8 cellular contexts compared by ENCODE assay signal in the genomic region with DNA sequence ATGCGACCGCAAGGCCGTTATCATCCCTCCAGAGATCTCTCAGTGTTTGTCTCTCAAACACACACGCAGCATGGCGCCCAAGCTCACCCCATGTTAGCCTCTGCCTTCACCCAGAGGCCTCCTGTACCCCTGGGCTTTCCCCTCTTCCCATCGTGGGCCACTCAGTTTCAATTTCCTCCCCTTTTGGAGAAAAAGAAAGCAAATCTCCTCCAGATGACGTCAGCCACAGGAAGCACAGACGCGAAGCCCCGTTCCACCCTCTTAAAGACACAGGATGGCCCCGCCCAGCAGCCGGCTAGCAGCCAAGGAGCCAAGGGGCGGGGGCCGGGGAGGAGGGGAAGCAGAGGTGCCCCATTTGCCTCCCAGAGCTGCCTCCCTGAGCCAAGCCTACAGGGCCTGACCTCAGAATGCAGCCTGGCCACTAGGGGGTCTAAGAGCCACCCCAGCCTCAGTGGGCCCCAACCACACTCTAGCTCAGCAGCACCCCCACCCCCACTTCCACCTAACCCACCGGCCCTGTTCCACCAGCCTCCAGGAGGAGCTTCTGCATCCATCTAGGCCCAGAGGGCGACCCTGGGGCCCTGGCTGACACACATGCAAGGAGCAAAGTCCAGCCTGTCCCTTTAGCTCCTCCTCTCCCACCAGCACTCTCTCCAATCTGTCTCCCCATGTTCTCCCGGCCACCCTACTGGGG. TPM values are rescaled to one million over a fixed set of nuclear protein-coding genes. Genes with fewer than 3 reads are reported as not detected.
DNase-seq lines count a peak whose midpoint lies in the region; ATAC-seq and TF ChIP-seq lines count a peak whose summit lies in the region.

No MANE protein-coding gene starts in this region.

- 0 out of 2 replicates have a peak, but pooled peaks cover 5% of the 10 kb centered on the region for H3F3A ChIP-seq in MM.1S (ENCODE audit: insufficient read depth, low read length)

- H4K20me1 ChIP-seq in HCT116 (ENCODE audit: insufficient read depth) (no peaks in the 10 kb centered on the region), MM.1S (ENCODE audit: insufficient read depth, low read length) (no peaks in the 10 kb centered on the region)

- WGBS in ovary, 3 donors = 3 to 5% (median 3%) methylated on average over 17 of the region's 17 CpGs
- 6% methylated on average over 16 to 17 of the region's 17 CpGs for WGBS in thyroid gland, 2 donors

- DNase-seq in GM06990 (ENCODE audit: extremely low read depth, insufficient read length) = peak; percentile 92
- DNase-seq in HCT116 (ENCODE audit: low read depth, low spot score) = peak; percentile 77
- DNase-seq in MM.1S = peak; percentile 98
- DNase-seq in SKM-1 (lab: John Stamatoyannopoulos, UW; ENCODE audit: unreplicated experiment) = peak; percentile 93
- peak; percentile 96 for DNase-seq in activated naive CD8-positive, alpha-beta T cell treated with anti-CD3 and anti-CD28 coated beads for 36 hours
- DNase-seq in Right ventricle myocardium superior = peak; percentile 95
- DNase-seq in ovary = peak; percentile 90 to 93 (median 92)
- peak; percentile 93 to 94 for DNase-seq in thyroid gland

- TF ChIP-seq CTCF in GM06990 (IDR thresholded peaks at IDR 0.05; ENCODE audit: insufficient read depth, low read length, poor library complexity, severe bottlenecking) (peak; percentile 61), HCT116 (IDR thresholded peaks at IDR 0.05 in 2 of 3, conservative IDR thresholded peaks at IDR 0.05 in 1 of 3; ENCODE audit: borderline replicate concordance in 1 of 3, insufficient read depth in 1 of 3, low read depth in 2 of 3, low read length in 2 of 3) (peak in 2 of 3 experiments; percentile 32 to 54; a peak in 2 of 6 replicates), MM.1S (IDR thresholded peaks at IDR 0.05; ENCODE audit: low read length) (peak; percentile 47), ovary (IDR thresholded peaks at IDR 0.05) (peak in 2 of 3 donors; percentile 52 to 59), thyroid gland (IDR thresholded peaks at IDR 0.05) (peak in 5 of 6 experiments; percentile 20 to 43 (median 33))

- peak overlapping the region; percentile 98 for H3K27ac Mint-ChIP-seq in activated naive CD8-positive, alpha-beta T cell treated with anti-CD3 and anti-CD28 coated beads for 36 hours

- BruUV-seq in HCT116 (replicated peaks; lab: Mats Ljungman, UMichigan) = no TSS peak

- peak overlapping the region; percentile 81 for H3K4me3 Mint-ChIP-seq in activated naive CD8-positive, alpha-beta T cell treated with anti-CD3 and anti-CD28 coated beads for 36 hours

- H3K9me3 Mint-ChIP-seq in activated naive CD8-positive, alpha-beta T cell treated with anti-CD3 and anti-CD28 coated beads for 36 hours = no peaks in the 10 kb centered on the region

- H3K36me3 ChIP-seq in GM06990 (ENCODE audit: control insufficient read depth, insufficient read depth, low read length) = peaks cover 19% of the 10 kb centered on the region
- no peaks in the 10 kb centered on the region for H3K36me3 ChIP-seq in HCT116 (ENCODE audit: control insufficient read depth in 1 of 2, insufficient read depth in 2 of 2, low read length in 2 of 2)
- H3K36me3 ChIP-seq in MM.1S (replicated peaks; ENCODE audit: insufficient read depth, low read length) = no peaks in the 10 kb centered on the region
- H3K36me3 ChIP-seq in ovary = no peaks in the 10 kb centered on the region
- peaks cover 11 to 13% of the 10 kb centered on the region in 2 donors for H3K36me3 ChIP-seq in thyroid gland

- peaks cover 39% of the 10 kb centered on the region for H3K79me2 ChIP-seq in HCT116 (ENCODE audit: insufficient read depth, low read length)
- H3K79me2 ChIP-seq in MM.1S (ENCODE audit: low read length) = peaks cover 43% of the 10 kb centered on the region

- CTCF ChIA-PET in HCT116 (lab: Charles Lee) = interaction anchor here (0.6 to 2.2 kb wide), 11 partner anchors 8 to 162 kb away, joined by 3 to 7 read pairs (median 4); a partner anchor contains a TSS

- no peaks in the 10 kb centered on the region for H3K27me3 ChIP-seq in GM06990 (replicated peaks; ENCODE audit: control insufficient read depth, insufficient read depth, low read length)
- H3K27me3 ChIP-seq in HCT116 (ENCODE audit: insufficient read depth, low read length) = no peaks in the 10 kb centered on the region
- H3K27me3 ChIP-seq in MM.1S (replicated peaks; ENCODE audit: insufficient read depth, low read length) = no peaks in the 10 kb centered on the region
- H3K27me3 ChIP-seq in ovary = no peaks in the 10 kb centered on the region
- H3K27me3 ChIP-seq in thyroid gland = no peaks in the 10 kb centered on the region

- H3K9ac ChIP-seq in HCT116 (ENCODE audit: low read length) = peak overlapping the region; percentile 75
- H3K9ac ChIP-seq in MM.1S (ENCODE audit: low read length) = peak overlapping the region; percentile 80

- POLR2A ChIA-PET in HCT116 (lab: Charles Lee) = interaction anchor here (0.9 to 1.8 kb wide), 5 partner anchors 15 to 88 kb away, joined by 3 to 10 read pairs (median 4); a partner anchor contains a TSS

- intact Hi-C loops in HCT116 (cut with micrococcal nuclease) = loop anchor here (2.0 kb wide), 2 partner anchors 34 to 76 kb away; no protein-coding TSS in a partner anchor
- intact Hi-C loops in Right ventricle myocardium superior (cut with DNase I) = no loop called here
- intact Hi-C loops in ovary (cut with DNase I) = no loop called here
- intact Hi-C loops in thyroid gland (cut with DNase I) = no loop called here

- H3K4me2 ChIP-seq in HCT116 (ENCODE audit: low read length) (peak overlapping the region; percentile 79), MM.1S (ENCODE audit: low read depth, low read length) (peak overlapping the region; percentile 67)

- TF ChIP-seq EP300 in ovary (IDR thresholded peaks at IDR 0.05) = no peak

- H3K9me2 ChIP-seq in HCT116 (ENCODE audit: insufficient read depth) (no peaks in the 10 kb centered on the region), MM.1S (replicated peaks; ENCODE audit: insufficient read depth, low read length) (no peaks in the 10 kb centered on the region)

- H2AFZ ChIP-seq in HCT116 (ENCODE audit: low read depth, low read length, poor library complexity, severe bottlenecking) = peak overlapping the region; percentile 19
- peak overlapping the region; percentile 94 for H2AFZ ChIP-seq in MM.1S (ENCODE audit: low read length)

- H3K27ac ChIP-seq in HCT116 (ENCODE audit: low read depth, low read length) (peak overlapping the region; percentile 73), MM.1S (ENCODE audit: low read length) (peak overlapping the region; percentile 89), ovary (peak overlapping the region; percentile 92 to 96), thyroid gland (peak overlapping the region; percentile 94 to 99 (median 96))

- no peaks in the 10 kb centered on the region for H3K27me3 Mint-ChIP-seq in activated naive CD8-positive, alpha-beta T cell treated with anti-CD3 and anti-CD28 coated beads for 36 hours

- H3K4me3 ChIP-seq in GM06990 (replicated peaks; ENCODE audit: low read depth, low read length) = peak overlapping the region; percentile 77
- peak overlapping the region; percentile 65 to 91 for H3K4me3 ChIP-seq in HCT116 (replicated peaks in 1 of 2; ENCODE audit: low read depth in 1 of 2, low read length in 2 of 2)
- H3K4me3 ChIP-seq in MM.1S (ENCODE audit: low read length) = peak overlapping the region; percentile 60
- H3K4me3 ChIP-seq in ovary = peak overlapping the region; percentile 60
- peak overlapping the region; percentile 46 to 78 (median 55) for H3K4me3 ChIP-seq in thyroid gland (replicated peaks in 1 of 3)

- H3K9me3 ChIP-seq in HCT116 (ENCODE audit: control insufficient read depth in 1 of 2, insufficient read depth in 1 of 2, low read depth in 1 of 2, low read length in 2 of 2) (no peaks in the 10 kb centered on the region), MM.1S (replicated peaks; ENCODE audit: insufficient read depth, low read length) (no peaks in the 10 kb centered on the region), ovary (no peaks in the 10 kb centered on the region), thyroid gland (no peaks in the 10 kb centered on the region)

- peaks cover 14% of the 10 kb centered on the region for H3K36me3 Mint-ChIP-seq in activated naive CD8-positive, alpha-beta T cell treated with anti-CD3 and anti-CD28 coated beads for 36 hours

- TF ChIP-seq POLR2A in HCT116 (IDR thresholded peaks at IDR 0.05; ENCODE audit: borderline replicate concordance, extremely low read depth, insufficient read depth, insufficient read length) = peak; percentile 71
- peak; percentile 90 for TF ChIP-seq POLR2A in ovary (IDR thresholded peaks at IDR 0.05)
- peak in 1 of 2 donors; percentile 78 for TF ChIP-seq POLR2A in thyroid gland (IDR thresholded peaks at IDR 0.05)

- TF ChIP-seq RAD21 in HCT116 (IDR thresholded peaks at IDR 0.05; ENCODE audit: low read depth) = no peak

- H3K4me1 ChIP-seq in HCT116 (ENCODE audit: control insufficient read depth in 1 of 2, insufficient read depth in 2 of 2, low read length in 2 of 2) (peaks cover 20 to 32% of the 10 kb centered on the region in 2 experiments; a peak in 3 of 4 replicates), MM.1S (ENCODE audit: low read length) (peaks cover 8% of the 10 kb centered on the region), ovary (ENCODE audit: insufficient read depth) (peaks cover 11% of the 10 kb centered on the region), thyroid gland (peaks cover 18 to 55% of the 10 kb centered on the region in 2 donors)

- ATAC-seq in HCT116 (peak; percentile 89), Right ventricle myocardium superior (ENCODE audit: poor library complexity) (peak; percentile 93)

- RAD21 ChIA-PET in HCT116 (lab: Charles Lee; ENCODE audit: low non-redundant PET in 1 of 2, low total read pairs in 2 of 2, uncharacterized antibody in 2 of 2, unreplicated experiment in 2 of 2) = interaction anchor here in 1 of 2 experiments (1.0 to 1.1 kb wide), 2 partner anchors 32 to 84 kb away, joined by 3 read pairs; a partner anchor contains a TSS

- peaks cover 46% of the 10 kb centered on the region for H3K4me1 Mint-ChIP-seq in activated naive CD8-positive, alpha-beta T cell treated with anti-CD3 and anti-CD28 coated beads for 36 hours

RNA-seq across cellular contexts. Expression of a gene that starts 26.5 kb away (rescaled TPM):
- total RNA-seq in HCT116 (2021; ENCODE audit: unreplicated experiment) (15.6 TPM), Right ventricle myocardium superior (3.2 TPM), ovary (1 to 10 TPM; 3.9 to 7.9 (median 6.4) TPM), thyroid gland (10 to 100 TPM in 2 of 4 donors, 1 to 10 TPM in 2; 8.4 to 13.9 (median 11.0) TPM)
- polyA plus RNA-seq in HCT116 (2012) = 10.0 and 10.3 TPM in 2 replicates
- total RNA-seq in activated naive CD8-positive, alpha-beta T cell treated with anti-CD3 and anti-CD28 coated beads for 36 hours = 10 to 100 TPM; 17.3 to 17.9 TPM
- polyA plus RNA-seq in ovary = 10 to 100 TPM in 1 of 2 donors, 1 to 10 TPM in 1; 6.4 to 11.4 TPM

RNA-seq across cellular contexts. Expression of a gene that starts 30.9 kb away (rescaled TPM):
- total RNA-seq in HCT116 (2021; ENCODE audit: unreplicated experiment) (104 TPM), Right ventricle myocardium superior (47.9 TPM), ovary (100 to 1,000 TPM in 5 of 7 donors, 10 to 100 TPM in 2; 62.5 to 150 (median 138) TPM), thyroid gland (100 to 1,000 TPM in 3 of 4 donors, 10 to 100 TPM in 1; 100.0 to 120 (median 109) TPM)
- polyA plus RNA-seq in HCT116 (2012) = 121 and 134 TPM in 2 replicates
- 10 to 100 TPM; 68.8 to 73.5 TPM for total RNA-seq in activated naive CD8-positive, alpha-beta T cell treated with anti-CD3 and anti-CD28 coated beads for 36 hours
- polyA plus RNA-seq in ovary = 100 to 1,000 TPM in 1 of 2 donors, 10 to 100 TPM in 1; 59.7 to 118 TPM

RNA-seq across cellular contexts. Expression of a gene that starts 33.0 kb away (rescaled TPM):
- total RNA-seq in HCT116 (2021; ENCODE audit: unreplicated experiment) (334 TPM), Right ventricle myocardium superior (237 TPM), ovary (100 to 1,000 TPM; 138 to 318 (median 199) TPM), thyroid gland (100 to 1,000 TPM; 133 to 413 (median 301) TPM)
- 294 and 408 TPM in 2 replicates for polyA plus RNA-seq in HCT116 (2012)
- total RNA-seq in activated naive CD8-positive, alpha-beta T cell treated with anti-CD3 and anti-CD28 coated beads for 36 hours = 100 to 1,000 TPM; 398 to 421 TPM
- polyA plus RNA-seq in ovary = 100 to 1,000 TPM; 350 to 380 TPM

RNA-seq across cellular contexts. Expression of a gene that starts 33.2 kb away (rescaled TPM):
- 29.3 TPM for total RNA-seq in HCT116 (2021; ENCODE audit: unreplicated experiment)
- polyA plus RNA-seq in HCT116 (2012) = 21.0 and 26.8 TPM in 2 replicates
- 10 to 100 TPM; 28.2 to 29.5 TPM for total RNA-seq in activated naive CD8-positive, alpha-beta T cell treated with anti-CD3 and anti-CD28 coated beads for 36 hours
- 11.9 TPM for total RNA-seq in Right ventricle myocardium superior
- total RNA-seq in ovary = 1 to 10 TPM; 6.3 to 8.5 (median 7.5) TPM
- 1 to 10 TPM; 9.1 to 9.9 TPM for polyA plus RNA-seq in ovary
- 10 to 100 TPM in 3 of 4 donors, 1 to 10 TPM in 1; 8.6 to 17.0 (median 15.0) TPM for total RNA-seq in thyroid gland

RNA-seq across cellular contexts. Expression of a gene that starts 43.2 kb away (rescaled TPM):
- total RNA-seq in HCT116 (2021; ENCODE audit: unreplicated experiment) (35.6 TPM), Right ventricle myocardium superior (51.3 TPM), ovary (100 to 1,000 TPM in 2 of 7 donors, 10 to 100 TPM in 5; 70.8 to 166 (median 83.7) TPM), thyroid gland (100 to 1,000 TPM; 126 to 216 (median 138) TPM)
- 29.6 and 32.1 TPM in 2 replicates for polyA plus RNA-seq in HCT116 (2012)
- 1 to 10 TPM; 1.6 to 2.4 TPM for total RNA-seq in activated naive CD8-positive, alpha-beta T cell treated with anti-CD3 and anti-CD28 coated beads for 36 hours
- 10 to 100 TPM; 11.2 to 90.2 TPM for polyA plus RNA-seq in ovary

Comparison
In these comparisons a context has a peak if more than half of its experiments do, and no peak if none do; other contexts are left out.
1. Peak in every context shown above with its lines: DNase-seq, ATAC-seq, H3K4me3 ChIP-seq and H3K27ac ChIP-seq.